Comparison of ENCODE assay signal across 8 cellular contexts in the genomic region with DNA sequence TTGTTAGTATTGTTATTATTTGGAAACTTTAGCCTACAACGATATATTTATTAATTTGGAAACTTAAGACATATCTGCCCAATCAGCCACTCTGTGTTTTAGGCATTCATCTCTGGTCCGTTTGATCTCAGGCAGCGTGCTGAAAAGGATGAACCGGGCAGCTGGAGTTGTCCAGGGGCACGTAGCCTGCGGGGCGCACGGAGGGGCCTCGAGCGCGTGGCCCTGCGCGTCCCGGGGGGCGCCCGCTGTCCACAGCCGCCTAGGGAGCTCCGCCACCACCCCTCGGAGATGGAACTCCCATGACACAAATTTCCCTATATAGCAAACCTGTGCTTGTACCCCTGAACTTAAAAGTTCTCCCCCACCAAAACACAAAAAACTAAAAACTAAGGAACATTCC. TPM values are rescaled to one million over a fixed set of nuclear protein-coding genes. Genes with fewer than 3 reads are reported as not detected.
A peak's percentile ranks its signal among the peaks of the same experiment; 100 is the strongest.
DNase-seq lines count a peak whose midpoint lies in the region; ATAC-seq, FAIRE-seq and TF ChIP-seq lines count a peak whose summit lies in the region.

No MANE protein-coding gene starts in this region.

- H3K4me1 ChIP-seq in keratinocyte (ENCODE audit: control insufficient read depth, extremely low read depth, insufficient read depth, low read length) = peaks cover 7% of the 10 kb centered on the region
- H3K4me1 ChIP-seq in testis = no peaks in the 10 kb centered on the region
- H3K4me1 ChIP-seq in prostate gland (replicated peaks) = no peaks in the 10 kb centered on the region

- no peaks in the 10 kb centered on the region for H3K79me2 ChIP-seq in keratinocyte (ENCODE audit: control insufficient read depth, insufficient read depth, low read length)

- peaks cover 22% of the 10 kb centered on the region for H3K4me1 Mint-ChIP-seq in activated T-cell treated with anti-CD3 and anti-CD28 coated beads, Interleukin-2, amount 50 U/mL, for 4 hours (ENCODE audit: low read depth)
- peaks cover 19% of the 10 kb centered on the region for H3K4me1 Mint-ChIP-seq in activated naive CD8-positive, alpha-beta T cell (ENCODE audit: low read depth)

- no peak overlapping the region for H3K27ac Mint-ChIP-seq in activated naive CD8-positive, alpha-beta T cell

- no peaks in the 10 kb centered on the region for H4K20me1 ChIP-seq in keratinocyte (ENCODE audit: control insufficient read depth, extremely low read depth, insufficient read depth, low read length)

- ATAC-seq in activated T-cell treated with anti-CD3 and anti-CD28 coated beads, Interleukin-2, amount 50 U/mL, for 4 hours = no peak
- no peak for ATAC-seq in GM18519 (IDR thresholded peaks at IDR 0.05; ENCODE audit: low FRiP score, unreplicated experiment)

- H3K9me3 ChIP-seq in keratinocyte (ENCODE audit: control insufficient read depth, low read depth, low read length) (no peaks in the 10 kb centered on the region), testis (no peaks in the 10 kb centered on the region), prostate gland (no peaks in the 10 kb centered on the region)

- peaks cover under 1% of the 10 kb centered on the region for H3K9me3 Mint-ChIP-seq in activated T-cell treated with anti-CD3 and anti-CD28 coated beads, Interleukin-2, amount 50 U/mL, for 4 hours
- peaks cover 4% of the 10 kb centered on the region for H3K9me3 Mint-ChIP-seq in activated naive CD8-positive, alpha-beta T cell (ENCODE audit: low read depth)

- peak overlapping the region; percentile 94 for H3K4me2 ChIP-seq in keratinocyte (ENCODE audit: control insufficient read depth, extremely low read depth, insufficient read depth, low read depth, low read length)

- H3K36me3 Mint-ChIP-seq in activated T-cell treated with anti-CD3 and anti-CD28 coated beads, Interleukin-2, amount 50 U/mL, for 4 hours (ENCODE audit: insufficient read depth) = no peaks in the 10 kb centered on the region
- no peaks in the 10 kb centered on the region for H3K36me3 Mint-ChIP-seq in activated naive CD8-positive, alpha-beta T cell

- peak overlapping the region; percentile 37 for H3K9ac ChIP-seq in keratinocyte (ENCODE audit: control insufficient read depth, extremely low read depth, insufficient read depth, low read length)

- peak overlapping the region; percentile 68 for H3K4me3 Mint-ChIP-seq in activated T-cell treated with anti-CD3 and anti-CD28 coated beads, Interleukin-2, amount 50 U/mL, for 4 hours
- H3K4me3 Mint-ChIP-seq in activated naive CD8-positive, alpha-beta T cell = peak overlapping the region; percentile 70

- TF ChIP-seq CTCF in keratinocyte (optimal IDR thresholded peaks at IDR 0.05 in 1 of 3, IDR thresholded peaks at IDR 0.05 in 1 of 3, conservative IDR thresholded peaks at IDR 0.05 in 1 of 3; ENCODE audit: extremely low read depth in 1 of 3, insufficient read depth in 2 of 3, low read length in 3 of 3) (no peak), testis (IDR thresholded peaks at IDR 0.05) (no peak), prostate gland (IDR thresholded peaks at IDR 0.05) (no peak)

- H3K27me3 ChIP-seq in keratinocyte (ENCODE audit: control insufficient read depth, extremely low read depth, insufficient read depth, low read length) = peaks cover 4% of the 10 kb centered on the region
- no peaks in the 10 kb centered on the region for H3K27me3 ChIP-seq in testis
- peaks cover 5% of the 10 kb centered on the region for H3K27me3 ChIP-seq in prostate gland (replicated peaks; ENCODE audit: insufficient read depth)

- no peaks in the 10 kb centered on the region for H3K9me1 ChIP-seq in keratinocyte (ENCODE audit: control insufficient read depth, extremely low read depth, insufficient read depth, low read length)

- intact Hi-C loops in testis (cut with DNase I; ENCODE audit: low total_unique reads) = no loop called here
- intact Hi-C loops in prostate gland (cut with DNase I) = no loop called here

- no peak for TF ChIP-seq POLR2A in testis (IDR thresholded peaks at IDR 0.05)
- no peak for TF ChIP-seq POLR2A in prostate gland (IDR thresholded peaks at IDR 0.05)

- no peak for DNase-seq in activated T-cell treated with anti-CD3 and anti-CD28 coated beads, Interleukin-2, amount 50 U/mL, for 4 hours
- DNase-seq in activated T-cell treated with anti-CD3 and anti-CD28 coated beads, Interleukin-2, amount 50 U/mL, for 1 hour = no peak
- DNase-seq in keratinocyte (ENCODE audit: low read depth, low spot score) = no peak
- no peak for DNase-seq in testis
- DNase-seq in prostate gland (ENCODE audit: low spot score) = no peak
- DNase-seq in stimulated activated naive CD4-positive, alpha-beta T cell (lab: John Stamatoyannopoulos, UW) = no peak

- H2AFZ ChIP-seq in keratinocyte (ENCODE audit: control insufficient read depth, low read length) = peak overlapping the region; percentile 96

- H3K36me3 ChIP-seq in keratinocyte (ENCODE audit: control insufficient read depth in 2 of 2, extremely low read depth in 1 of 2, insufficient read depth in 2 of 2, low read length in 2 of 2) (no peaks in the 10 kb centered on the region), testis (ENCODE audit: low read depth, missing control alignments) (no peaks in the 10 kb centered on the region), prostate gland (no peaks in the 10 kb centered on the region)

- H3K4me3 ChIP-seq in keratinocyte (ENCODE audit: control insufficient read depth in 2 of 3, extremely low read depth in 1 of 3, insufficient read depth in 2 of 3, low read depth in 1 of 3, low read length in 3 of 3) (peak overlapping the region; percentile 59 to 66 (median 65)), testis (peak overlapping the region; percentile 38 to 56), prostate gland (no peak overlapping the region)

- no peak for FAIRE-seq in keratinocyte (lab: Jason Lieb, UNC)

- WGBS in testis, 2 donors = 37 to 45% methylated on average over 19 of the region's 19 CpGs
- WGBS in prostate gland = 71% methylated on average over 19 of the region's 19 CpGs

- H3K27ac ChIP-seq in keratinocyte (ENCODE audit: control insufficient read depth, insufficient read depth, low read length) (no peak overlapping the region), testis (no peak overlapping the region), prostate gland (no peak overlapping the region)

- dilution Hi-C loops in keratinocyte (cut with MboI; ENCODE audit: extremely low pct_ligation_motif_present, low sequenced_read_pairs) = no loop called here

- no peaks in the 10 kb centered on the region for H3K27me3 Mint-ChIP-seq in activated T-cell treated with anti-CD3 and anti-CD28 coated beads, Interleukin-2, amount 50 U/mL, for 4 hours (ENCODE audit: low read depth)
- H3K27me3 Mint-ChIP-seq in activated naive CD8-positive, alpha-beta T cell = no peaks in the 10 kb centered on the region

RNA-seq across cellular contexts. Expression of gene MKI67, which starts 24.3 kb away (rescaled TPM):
- total RNA-seq in activated T-cell treated with anti-CD3 and anti-CD28 coated beads, Interleukin-2, amount 50 U/mL, for 4 hours = 1 to 10 TPM; 5.4 to 5.7 (median 5.4) TPM
- polyA plus RNA-seq in keratinocyte (0.95 to 12.2 TPM (median 10.4 TPM) in 3 replicates), testis (ENCODE audit: insufficient read depth, low read depth, low replicate concordance) (4.0 TPM)
- 0.26 TPM for polyA plus RNA-seq in keratinocyte (2011; ENCODE audit: low read depth)
- 2.1 and 2.9 TPM in 2 replicates for polyA plus RNA-seq in keratinocyte (2011; cell fraction: cytosol; rRNA removed)
- 5.8 and 7.6 TPM in 2 replicates for polyA plus RNA-seq in keratinocyte (2011; cell fraction: nucleus; rRNA removed)
- 0.08 and 17.2 TPM in 2 replicates for polyA plus RNA-seq in keratinocyte (2012; ENCODE audit: low replicate concordance)
- polyA minus RNA-seq in keratinocyte = 1.1 to 19.1 TPM (median 11.9 TPM) in 3 replicates
- polyA minus RNA-seq in keratinocyte (2011; cell fraction: cytosol; rRNA and poly(A)+ RNA removed) = 2.9 TPM
- polyA minus RNA-seq in keratinocyte (2011; cell fraction: nucleus; rRNA and poly(A)+ RNA removed) = 3.5 and 6.3 TPM in 2 replicates
- total RNA-seq in testis (1 to 10 TPM; 4.5 to 7.2 TPM), prostate gland (1 to 10 TPM; 2.0 to 2.9 TPM)

Comparison
In these comparisons a context has a peak if more than half of its experiments do, and no peak if none do; other contexts are left out.
1. H3K4me3 ChIP-seq: peak in keratinocyte (3 of 3) and testis (2 of 2); none in prostate gland (0 of 2).